8 cellular contexts compared by ENCODE assay signal in the genomic region with DNA sequence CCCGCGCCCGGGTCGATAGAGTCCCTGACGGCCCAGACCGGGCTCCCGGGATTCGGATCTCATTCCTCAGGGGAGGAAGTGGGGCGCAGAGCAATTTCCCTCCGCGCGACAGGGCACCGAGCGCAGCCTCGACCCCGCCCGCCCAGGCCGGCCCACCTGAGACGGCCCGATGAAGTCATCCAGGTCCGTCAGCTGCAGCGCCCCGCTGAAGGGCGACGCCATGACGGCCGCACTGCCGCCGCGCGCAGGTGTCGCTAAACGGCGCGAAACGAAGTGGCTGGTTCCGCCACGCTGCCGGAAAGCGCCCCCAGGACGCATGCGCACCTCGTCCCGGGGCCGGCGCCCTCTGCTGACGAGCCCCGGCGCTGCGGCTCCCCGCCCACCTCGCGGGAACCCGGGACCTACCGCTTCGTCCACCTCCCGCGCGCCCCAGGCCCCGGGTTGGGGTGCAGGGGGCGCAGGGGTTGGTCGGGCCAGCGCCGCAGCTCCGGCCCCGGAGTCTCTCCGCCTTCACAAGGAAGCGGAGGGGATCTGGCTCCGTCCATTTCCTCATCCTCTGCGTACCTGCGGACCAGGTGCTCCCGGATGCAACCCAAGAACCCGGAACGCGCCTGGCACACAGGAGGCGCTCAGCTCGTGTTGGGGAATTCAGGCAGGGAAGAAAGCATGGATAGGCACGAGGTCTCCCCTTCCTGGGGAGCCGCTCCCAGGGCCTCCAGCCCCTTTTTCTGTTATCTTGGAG. TPM values are rescaled to one million over a fixed set of nuclear protein-coding genes. Genes with fewer than 3 reads are reported as not detected.
A peak's percentile ranks its signal among the peaks of the same experiment; 100 is the strongest.
DNase-seq lines count a peak whose midpoint lies in the region; ATAC-seq and TF ChIP-seq lines count a peak whose summit lies in the region.

A gene (minus strand): TSS at position 234 of the 742 bp plus-strand sequence. CDS start 12 bp downstream, at position 222.

- H2AFZ ChIP-seq in PC-3 (ENCODE audit: low read length): peak within 1 kb of the TSS; percentile 87

- H3K27me3 ChIP-seq in PC-3 (ENCODE audit: low read length): no peaks in the 10 kb centered on the region

- no peaks in the 10 kb centered on the region for H3K9me3 ChIP-seq in PC-3 (ENCODE audit: low read length)

- peaks cover 12% of the 10 kb centered on the region for H3K79me2 ChIP-seq in PC-3 (ENCODE audit: low read length)

- H3K4me3 Mint-ChIP-seq in Calu3 (ENCODE audit: low read depth, unreplicated experiment): peak within 1 kb of the TSS; percentile 79
- peak within 1 kb of the TSS; percentile 86 for H3K4me3 Mint-ChIP-seq in activated T-cell treated with anti-CD3 and anti-CD28 coated beads, Interleukin-2, amount 50 U/mL, for 24 hours

- H3K36me3 ChIP-seq in PC-3 (ENCODE audit: low read depth, low read length): no peaks in the 10 kb centered on the region

- no peaks in the 10 kb centered on the region for H3K9me3 Mint-ChIP-seq in Calu3 (ENCODE audit: low read depth, unreplicated experiment)
- H3K9me3 Mint-ChIP-seq in activated T-cell treated with anti-CD3 and anti-CD28 coated beads, Interleukin-2, amount 50 U/mL, for 24 hours: no peaks in the 10 kb centered on the region

- no peak within 1 kb of the TSS for H3K27ac ChIP-seq in PC-3 (ENCODE audit: low read length)

- peak within 1 kb of the TSS; percentile 89 for H3K4me3 ChIP-seq in PC-3 (ENCODE audit: low read length)

- H3K27ac Mint-ChIP-seq in Calu3 (ENCODE audit: unreplicated experiment): peak within 1 kb of the TSS; percentile 62
- peak within 1 kb of the TSS; percentile 80 for H3K27ac Mint-ChIP-seq in activated T-cell treated with anti-CD3 and anti-CD28 coated beads, Interleukin-2, amount 50 U/mL, for 24 hours

- peaks cover 5% of the 10 kb centered on the region; the same call in 1 of the 2 replicates for H3K4me1 ChIP-seq in PC-3 (ENCODE audit: insufficient read depth, low read length)

- TF ChIP-seq CTCF in Calu3 (IDR thresholded peaks at IDR 0.05; ENCODE audit: unreplicated experiment) (peak; percentile 97), PC-3 (conservative IDR thresholded peaks at IDR 0.05; ENCODE audit: low read depth, low read length) (peak; percentile 76)

- ATAC-seq in GM21390 (IDR thresholded peaks at IDR 0.05; ENCODE audit: unreplicated experiment) (peak; percentile 61), PC-3 (peak; percentile 81), esophagus mucosa (peak; percentile 88)

- DNase-seq in Calu3: peak; percentile 96
- DNase-seq in HuH-7 (ENCODE audit: low spot score): peak; percentile 79
- DNase-seq in PC-3: peak; percentile 86
- peak; percentile 97 for DNase-seq in activated T-cell treated with anti-CD3 and anti-CD28 coated beads, Interleukin-2, amount 50 U/mL, for 24 hours
- peak; percentile 89 for DNase-seq in myocyte (ENCODE audit: low read depth)
- peak; percentile 82 to 90 for DNase-seq in stimulated activated CD8-positive, alpha-beta memory T cell treated with anti-CD3 and anti-CD28 coated beads, Interleukin-7, amount 100 ng/mL, for 48 hours (ENCODE audit: extremely low read depth in 1 of 2, low read depth in 1 of 2)

- H3K27me3 Mint-ChIP-seq in Calu3 (ENCODE audit: unreplicated experiment): no peaks in the 10 kb centered on the region
- no peaks in the 10 kb centered on the region for H3K27me3 Mint-ChIP-seq in activated T-cell treated with anti-CD3 and anti-CD28 coated beads, Interleukin-2, amount 50 U/mL, for 24 hours

- no peaks in the 10 kb centered on the region for H4K20me1 ChIP-seq in PC-3 (ENCODE audit: low read length)

- peaks cover 60% of the 10 kb centered on the region for H3K36me3 Mint-ChIP-seq in Calu3 (ENCODE audit: insufficient read depth, unreplicated experiment)
- peaks cover 36% of the 10 kb centered on the region for H3K36me3 Mint-ChIP-seq in activated T-cell treated with anti-CD3 and anti-CD28 coated beads, Interleukin-2, amount 50 U/mL, for 24 hours (ENCODE audit: low read depth)

- H3K4me2 ChIP-seq in PC-3 (ENCODE audit: low read length): peak within 1 kb of the TSS; percentile 97

- H3F3A ChIP-seq in PC-3 (ENCODE audit: low read length, unreplicated experiment): no peaks in the 10 kb centered on the region

- BruUV-seq in Calu3 (replicated peaks; lab: Mats Ljungman, UMichigan): TSS peak; percentile 72
- BruUV-seq in PC-3 (replicated peaks; lab: Mats Ljungman, UMichigan): TSS peak; percentile 70

- no peaks in the 10 kb centered on the region for H3K4me1 Mint-ChIP-seq in Calu3 (ENCODE audit: low read depth, unreplicated experiment)
- peaks cover 31% of the 10 kb centered on the region for H3K4me1 Mint-ChIP-seq in activated T-cell treated with anti-CD3 and anti-CD28 coated beads, Interleukin-2, amount 50 U/mL, for 24 hours (ENCODE audit: low read depth)

- POLR2A ChIA-PET in PC-3 (lab: Charles Lee; ENCODE audit: unreplicated experiment): no interaction called here

- H3K9ac ChIP-seq in PC-3 (ENCODE audit: low read length): peak within 1 kb of the TSS; percentile 79

- intact Hi-C loops in Calu3 (cut with micrococcal nuclease; ENCODE audit: unreplicated experiment): no loop called here
- intact Hi-C loops in PC-3 (cut with micrococcal nuclease): loop anchor here (5.0 kb wide), 1 partner anchor 41 kb away; no protein-coding TSS in a partner anchor

- CTCF ChIA-PET in Calu3 (lab: Charles Lee) (interaction anchor here (0.7 to 1.7 kb wide), 12 partner anchors 9 to 61 kb away, joined by 3 to 7 read pairs (median 4); a partner anchor contains a TSS), PC-3 (lab: Charles Lee) (interaction anchor here (1.0 to 1.1 kb wide), 2 partner anchors 29 to 48 kb away, joined by 3 to 5 read pairs; a partner anchor contains a TSS)

- H3K9me2 ChIP-seq in PC-3 (replicated peaks; ENCODE audit: low read length): no peaks in the 10 kb centered on the region

RNA-seq across cellular contexts. Expression of the gene that starts here (rescaled TPM):
- total RNA-seq in Calu3 (2022): 51.9 and 58.4 TPM in 2 replicates
- 46.1 and 62.5 TPM in 2 replicates for total RNA-seq in PC-3 (2014; rRNA removed)
- 18.1 TPM for total RNA-seq in esophagus mucosa
- total RNA-seq in myocyte: 39.2 TPM in 2 replicates
- 29.6 TPM for polyA plus RNA-seq in myocyte (2012)
